In genomic region chr18:9519431-9519830, GRCh38 we compare ENCODE assay signal across 25 cellular contexts.
"Had no signal": no experiment of that assay in that cellular context is flagged by ENCODE, and none has a peak within 500 bp of the region (broad histone marks: within the 10 kb centered on the region; RNA-seq: fewer than 3 reads in every experiment).

No MANE protein-coding gene starts in this region.

- H3K27ac ChIP-seq: KMS-11, VCaP had no signal

- DNase-seq: activated CD4-positive, alpha-beta memory T cell treated with anti-CD3 and anti-CD28 coated beads, Interleukin-2, amount 10 ng/mL, durations not matched to agents 7 days and 5 days; activated CD4-positive, alpha-beta T cell treated with anti-CD3 and anti-CD28 coated beads, Interleukin-2, amount 10 ng/mL, durations not matched to agents 7 days and 5 days; activated CD4-positive, CD25-positive, alpha-beta regulatory T cell; activated gamma-delta T cell; activated naive CD4-positive, alpha-beta T cell treated with anti-CD3 and anti-CD28 coated beads for 36 hours; activated naive CD8-positive, alpha-beta T cell treated with anti-CD3 and anti-CD28 coated beads for 36 hours; activated T-cell treated with anti-CD3 and anti-CD28 coated beads for 4 hours; activated T-cell treated with anti-CD3 and anti-CD28 coated beads, Interleukin-2, amount 50 U/mL, for 48 hours; anterior cingulate cortex; caudate nucleus; NCI-H1105; NCI-H1436; NCI-H1694 treated with DMSO at 0.1 percent for 48 hours; NCI-H2029 treated with DMSO at 0.1 percent for 48 hours; NCI-H446; NCI-H524; NCI-H748 treated with DMSO at 0.1 percent for 48 hours; RPMI8226; T-cell had no signal

- ATAC-seq: activated T-helper 17 cell treated with anti-CD3 and anti-CD28 coated beads, Interleukin-2, amount 50 U/mL, for 72 hours; Panc1; Right ventricle myocardium inferior; T-cell had no signal

- H3K27ac Mint-ChIP-seq: activated CD4-positive, alpha-beta memory T cell treated with anti-CD3 and anti-CD28 coated beads, Interleukin-2, amount 10 ng/mL, durations not matched to agents 7 days and 5 days; activated CD4-positive, alpha-beta T cell treated with anti-CD3 and anti-CD28 coated beads, Interleukin-2, amount 10 ng/mL, durations not matched to agents 7 days and 5 days; activated naive CD4-positive, alpha-beta T cell treated with anti-CD3 and anti-CD28 coated beads for 36 hours; activated naive CD8-positive, alpha-beta T cell treated with anti-CD3 and anti-CD28 coated beads for 36 hours; activated T-helper 17 cell treated with anti-CD3 and anti-CD28 coated beads, Interleukin-2, amount 50 U/mL, for 72 hours; T-cell had no signal

- H3K4me3 ChIP-seq: SK-N-MC had no signal

- H3K9me3 Mint-ChIP-seq: activated CD4-positive, alpha-beta memory T cell treated with anti-CD3 and anti-CD28 coated beads, Interleukin-2, amount 10 ng/mL, durations not matched to agents 7 days and 5 days; activated CD4-positive, alpha-beta T cell treated with anti-CD3 and anti-CD28 coated beads, Interleukin-2, amount 10 ng/mL, durations not matched to agents 7 days and 5 days; activated naive CD4-positive, alpha-beta T cell treated with anti-CD3 and anti-CD28 coated beads for 36 hours; activated naive CD8-positive, alpha-beta T cell treated with anti-CD3 and anti-CD28 coated beads for 36 hours; activated T-helper 17 cell treated with anti-CD3 and anti-CD28 coated beads, Interleukin-2, amount 50 U/mL, for 72 hours; T-cell had no signal
